1 cellular context compared by ENCODE assay signal in genomic region chr16:57894390-57895080, GRCh38.
TF ChIP-seq lines count a peak whose summit lies in the region.

No MANE protein-coding gene starts in this region.

TF ChIP-seq in WTC11, 78 proteins besides CTCF, POLR2A, EP300 and RAD21 (continued from another document):
- TF ChIP-seq ARID4B (CRISPR knock-in tag; IDR thresholded peaks at IDR 0.05; ENCODE audit: borderline replicate concordance) = no peak
- TF ChIP-seq JAZF1 (CRISPR knock-in tag; IDR thresholded peaks at IDR 0.05) = no peak
- no peak for TF ChIP-seq NR3C1 (CRISPR knock-in tag; conservative IDR thresholded peaks at IDR 0.05; ENCODE audit: low read depth)
- no peak for TF ChIP-seq ZNF532 (CRISPR knock-in tag; IDR thresholded peaks at IDR 0.05; ENCODE audit: borderline replicate concordance)
- no peak for TF ChIP-seq ZSCAN18 (CRISPR knock-in tag; IDR thresholded peaks at IDR 0.05)
- no peak for TF ChIP-seq KAT7 (CRISPR knock-in tag; IDR thresholded peaks at IDR 0.05; ENCODE audit: borderline replicate concordance)
- TF ChIP-seq SP1 (CRISPR knock-in tag; conservative IDR thresholded peaks at IDR 0.05) = no peak
- TF ChIP-seq ZNF423 (CRISPR knock-in tag; IDR thresholded peaks at IDR 0.05) = no peak
- TF ChIP-seq GABPB1 (CRISPR knock-in tag; IDR thresholded peaks at IDR 0.05) = no peak
